In genomic region chr5:91126448-91126847, GRCh38 we compare ENCODE assay signal across 13 cellular contexts.
DNase-seq lines count a peak whose midpoint lies in the region; ATAC-seq and TF ChIP-seq lines count a peak whose summit lies in the region.
"Had no signal": no experiment of that assay in that cellular context is flagged by ENCODE, and none has a peak within 500 bp of the region (broad histone marks: within the 10 kb centered on the region; RNA-seq: fewer than 3 reads in every experiment).

No MANE protein-coding gene starts in this region.

- peak; percentile 37 for DNase-seq in activated CD4-positive, alpha-beta T cell treated with anti-CD3 and anti-CD28 coated beads, Interleukin-2, amount 10 ng/mL, durations not matched to agents 24 days and 14 days
- DNase-seq in activated CD4-positive, alpha-beta T cell treated with anti-CD3 and anti-CD28 coated beads for 36 hours, result no peak
- DNase-seq in esophagus muscularis mucosa (ENCODE audit: extremely low spot score) (no peak), myocyte (ENCODE audit: low read depth) (peak; percentile 28), uterus (no peak), OCI-M2 (lab: John Stamatoyannopoulos, UW; ENCODE audit: unreplicated experiment) (no peak), NCI-H1417 (lab: John Stamatoyannopoulos, UW) (no peak)
- DNase-seq: 8988T; activated CD4-positive, alpha-beta T cell treated with anti-CD3 and anti-CD28 coated beads, Interleukin-2, amount 10 ng/mL, durations not matched to agents 7 days and 5 days; NCI-H1417 treated with DMSO at 0.1 percent for 48 hours had no signal

- CTCF ChIA-PET in activated CD4-positive, alpha-beta T cell treated with anti-CD3 and anti-CD28 coated beads for 36 hours (lab: Charles Lee), result interaction anchor here (1.1 to 1.8 kb wide), 2 partner anchors 258 to 293 kb away, joined by 3 to 4 read pairs; no protein-coding TSS in a partner anchor

- H3K4me1 ChIP-seq in esophagus muscularis mucosa (peaks cover 29 to 81% (median 69%) of the 10 kb centered on the region in 4 donors), uterus (peaks cover 0 to 3% of the 10 kb centered on the region in 2 donors)

- TF ChIP-seq EP300 in esophagus muscularis mucosa (IDR thresholded peaks at IDR 0.05), result peak; percentile 53

- POLR2A ChIA-PET in activated CD4-positive, alpha-beta T cell treated with anti-CD3 and anti-CD28 coated beads for 36 hours (lab: Charles Lee), result no interaction called here

- TF ChIP-seq POLR2A in esophagus muscularis mucosa (IDR thresholded peaks at IDR 0.05; ENCODE audit: low read depth) (no peak), uterus (IDR thresholded peaks at IDR 0.05) (no peak)

- H3K9me3 ChIP-seq in esophagus muscularis mucosa (no peaks in the 10 kb centered on the region), uterus (no peaks in the 10 kb centered on the region)

- WGBS in esophagus muscularis mucosa, result 17% methylated on average over 1 of the region's 1 CpG

- H3K27me3 ChIP-seq in esophagus muscularis mucosa (no peaks in the 10 kb centered on the region), uterus (no peaks in the 10 kb centered on the region)

- H3K27ac Mint-ChIP-seq in activated CD4-positive, alpha-beta T cell treated with anti-CD3 and anti-CD28 coated beads, Interleukin-2, amount 10 ng/mL, durations not matched to agents 24 days and 14 days, result no peak overlapping the region
- H3K27ac Mint-ChIP-seq in activated CD4-positive, alpha-beta T cell treated with anti-CD3 and anti-CD28 coated beads for 36 hours, result no peak overlapping the region
- H3K27ac Mint-ChIP-seq: activated CD4-positive, alpha-beta T cell treated with anti-CD3 and anti-CD28 coated beads, Interleukin-2, amount 10 ng/mL, durations not matched to agents 7 days and 5 days; progenitor cell of endocrine pancreas; stimulated activated naive CD8-positive, alpha-beta T cell treated with anti-CD3 and anti-CD28 coated beads, Interleukin-15, Interleukin-2, amounts not matched to agents 100 ng/mL and 50 ng/mL, for 24 hours had no signal

- H3K4me3 ChIP-seq in esophagus muscularis mucosa (no peak overlapping the region), uterus (no peak overlapping the region)

- intact Hi-C loops in activated CD4-positive, alpha-beta T cell treated with anti-CD3 and anti-CD28 coated beads, Interleukin-2, amount 10 ng/mL, durations not matched to agents 24 days and 14 days (cut with micrococcal nuclease), result no loop called here
- intact Hi-C loops in activated CD4-positive, alpha-beta T cell treated with anti-CD3 and anti-CD28 coated beads for 36 hours (cut with DNase I, micrococcal nuclease), result no loop called here
- intact Hi-C loops in esophagus muscularis mucosa (cut with DNase I), result no loop called here
- intact Hi-C loops in uterus (cut with DNase I; ENCODE audit: low total_unique reads), result no loop called here

- H3K27ac ChIP-seq in esophagus muscularis mucosa (replicated peaks in 1 of 4) (peak overlapping the region; percentile 55 to 80 (median 70)), uterus (peak overlapping the region; percentile 64 to 74)

- no peaks in the 10 kb centered on the region for H3K36me3 Mint-ChIP-seq in activated CD4-positive, alpha-beta T cell treated with anti-CD3 and anti-CD28 coated beads, Interleukin-2, amount 10 ng/mL, durations not matched to agents 24 days and 14 days (ENCODE audit: low read depth)
- no peaks in the 10 kb centered on the region for H3K36me3 Mint-ChIP-seq in activated CD4-positive, alpha-beta T cell treated with anti-CD3 and anti-CD28 coated beads for 36 hours (ENCODE audit: low read depth)

- H3K27me3 Mint-ChIP-seq in activated CD4-positive, alpha-beta T cell treated with anti-CD3 and anti-CD28 coated beads, Interleukin-2, amount 10 ng/mL, durations not matched to agents 24 days and 14 days, result peaks cover 22% of the 10 kb centered on the region
- peaks cover 2% of the 10 kb centered on the region for H3K27me3 Mint-ChIP-seq in activated CD4-positive, alpha-beta T cell treated with anti-CD3 and anti-CD28 coated beads for 36 hours
- H3K27me3 Mint-ChIP-seq: progenitor cell of endocrine pancreas had no signal

- no peak overlapping the region for H3K4me3 Mint-ChIP-seq in activated CD4-positive, alpha-beta T cell treated with anti-CD3 and anti-CD28 coated beads, Interleukin-2, amount 10 ng/mL, durations not matched to agents 24 days and 14 days
- no peak overlapping the region for H3K4me3 Mint-ChIP-seq in activated CD4-positive, alpha-beta T cell treated with anti-CD3 and anti-CD28 coated beads for 36 hours
- H3K4me3 Mint-ChIP-seq: activated CD4-positive, alpha-beta T cell treated with anti-CD3 and anti-CD28 coated beads, Interleukin-2, amount 10 ng/mL, durations not matched to agents 7 days and 5 days; stimulated activated naive CD8-positive, alpha-beta T cell treated with anti-CD3 and anti-CD28 coated beads, Interleukin-15, Interleukin-2, amounts not matched to agents 100 ng/mL and 50 ng/mL, for 24 hours had no signal

- TF ChIP-seq CTCF in esophagus muscularis mucosa (IDR thresholded peaks at IDR 0.05) (no peak), uterus (IDR thresholded peaks at IDR 0.05) (no peak)

- no peaks in the 10 kb centered on the region for H3K9me3 Mint-ChIP-seq in activated CD4-positive, alpha-beta T cell treated with anti-CD3 and anti-CD28 coated beads, Interleukin-2, amount 10 ng/mL, durations not matched to agents 24 days and 14 days
- no peaks in the 10 kb centered on the region for H3K9me3 Mint-ChIP-seq in activated CD4-positive, alpha-beta T cell treated with anti-CD3 and anti-CD28 coated beads for 36 hours (ENCODE audit: low read depth)
- H3K9me3 Mint-ChIP-seq: activated CD4-positive, alpha-beta T cell treated with anti-CD3 and anti-CD28 coated beads, Interleukin-2, amount 10 ng/mL, durations not matched to agents 7 days and 5 days; stimulated activated naive CD8-positive, alpha-beta T cell treated with anti-CD3 and anti-CD28 coated beads, Interleukin-15, Interleukin-2, amounts not matched to agents 100 ng/mL and 50 ng/mL, for 24 hours had no signal

- H3K4me1 Mint-ChIP-seq in activated CD4-positive, alpha-beta T cell treated with anti-CD3 and anti-CD28 coated beads, Interleukin-2, amount 10 ng/mL, durations not matched to agents 24 days and 14 days, result no peaks in the 10 kb centered on the region
- H3K4me1 Mint-ChIP-seq in activated CD4-positive, alpha-beta T cell treated with anti-CD3 and anti-CD28 coated beads for 36 hours, result no peaks in the 10 kb centered on the region
- H3K4me1 Mint-ChIP-seq: activated CD4-positive, alpha-beta T cell treated with anti-CD3 and anti-CD28 coated beads, Interleukin-2, amount 10 ng/mL, durations not matched to agents 7 days and 5 days had no signal

- ATAC-seq in activated CD4-positive, alpha-beta T cell treated with anti-CD3 and anti-CD28 coated beads for 36 hours, result no peak
- ATAC-seq in GM18520 (IDR thresholded peaks at IDR 0.05; ENCODE audit: unreplicated experiment), result no peak

- H3K36me3 ChIP-seq in esophagus muscularis mucosa, result no peaks in the 10 kb centered on the region
- no peaks in the 10 kb centered on the region for H3K36me3 ChIP-seq in uterus

Comparison
In these comparisons a context has a peak if more than half of its experiments do, and no peak if none do; other contexts are left out.
1. DNase-seq: peak in activated CD4-positive, alpha-beta T cell treated with anti-CD3 and anti-CD28 coated beads, Interleukin-2, amount 10 ng/mL, durations not matched to agents 24 days and 14 days (single experiment) and myocyte (single experiment); none in activated CD4-positive, alpha-beta T cell treated with anti-CD3 and anti-CD28 coated beads for 36 hours (single experiment), esophagus muscularis mucosa (single experiment), uterus (0 of 2), OCI-M2 (single experiment) and NCI-H1417 (0 of 3).